ENCODE assay signal across 19 cellular contexts in genomic region chr10:88456730-88457129, GRCh38.
A peak's percentile ranks its signal among the peaks of the same experiment; 100 is the strongest.
DNase-seq lines count a peak whose midpoint lies in the region; ATAC-seq and TF ChIP-seq lines count a peak whose summit lies in the region.
"Had no signal": no experiment of that assay in that cellular context is flagged by ENCODE, and none has a peak within 500 bp of the region (broad histone marks: within the 10 kb centered on the region; RNA-seq: fewer than 3 reads in every experiment).

No MANE protein-coding gene starts in this region.

- POLR2A ChIA-PET in MCF 10A (lab: Yijun Ruan, JAX), result interaction anchor here (0.9 to 1.9 kb wide), 8 partner anchors 16 to 594 kb away, joined by 3 to 9 read pairs (median 3); no protein-coding TSS in a partner anchor

- no peak overlapping the region for H3K4me3 Mint-ChIP-seq in MCF 10A (ENCODE audit: unreplicated experiment)
- H3K4me3 Mint-ChIP-seq: activated CD8-positive, alpha-beta T cell treated with anti-CD3 and anti-CD28 coated beads for 36 hours; central memory CD8-positive, alpha-beta T cell; memory B cell had no signal

- H3K4me1 Mint-ChIP-seq in MCF 10A (ENCODE audit: insufficient read depth, unreplicated experiment), result peaks cover 22% of the 10 kb centered on the region
- H3K4me1 Mint-ChIP-seq: central memory CD8-positive, alpha-beta T cell had no signal

- CTCF ChIA-PET in MCF 10A (lab: Yijun Ruan, JAX), result interaction anchor here (1.4 to 1.7 kb wide), 2 partner anchors 53 to 67 kb away, joined by 3 to 4 read pairs; no protein-coding TSS in a partner anchor
- CTCF ChIA-PET in mammary epithelial cell (lab: Charles Lee; ENCODE audit: low non-redundant PET), result no interaction called here

- no peaks in the 10 kb centered on the region for H4K20me1 ChIP-seq in mammary epithelial cell (ENCODE audit: insufficient read depth, low read length)
- no peaks in the 10 kb centered on the region for H4K20me1 ChIP-seq in fibroblast of lung (ENCODE audit: control insufficient read depth, extremely low read depth, insufficient read depth, low read length)

- H3K4me2 ChIP-seq in mammary epithelial cell (ENCODE audit: insufficient read depth, low read depth, low read length) (no peak overlapping the region), fibroblast of lung (ENCODE audit: extremely low read depth, insufficient read depth, low read length) (no peak overlapping the region)

- no peaks in the 10 kb centered on the region for H3K9me3 ChIP-seq in mammary epithelial cell (replicated peaks; ENCODE audit: insufficient read depth, low read length)
- H3K9me3 ChIP-seq in fibroblast of lung (ENCODE audit: control insufficient read depth, insufficient read depth, low read depth, low read length), result no peaks in the 10 kb centered on the region

- BruUV-seq in MCF 10A (replicated peaks; lab: Mats Ljungman, UMichigan) (no TSS peak), mammary epithelial cell (replicated peaks; lab: Mats Ljungman, UMichigan) (no TSS peak)

- intact Hi-C loops in MCF 10A (cut with micrococcal nuclease), result no loop called here
- intact Hi-C loops in mammary epithelial cell (cut with micrococcal nuclease), result no loop called here

- dilution Hi-C loops in mammary epithelial cell (cut with HindIII; ENCODE audit: low sequenced_read_pairs), result no loop called here

- in situ Hi-C loops in mammary epithelial cell (cut with MboI; ENCODE audit: low sequenced_read_pairs in 2 of 2), result no loop called here

- H3K9ac ChIP-seq in mammary epithelial cell (ENCODE audit: insufficient read depth, low read length), result no peak overlapping the region
- no peak overlapping the region for H3K9ac ChIP-seq in fibroblast of lung (ENCODE audit: insufficient read depth, low read length)

- H3K27ac Mint-ChIP-seq in MCF 10A (ENCODE audit: low read depth, unreplicated experiment), result peak overlapping the region; percentile 77
- H3K27ac Mint-ChIP-seq: activated CD8-positive, alpha-beta T cell treated with anti-CD3 and anti-CD28 coated beads for 36 hours; memory B cell had no signal

- H2AFZ ChIP-seq in mammary epithelial cell (ENCODE audit: low read depth, low read length), result no peak overlapping the region
- H2AFZ ChIP-seq in fibroblast of lung (ENCODE audit: low read length), result no peak overlapping the region

- no peaks in the 10 kb centered on the region for H3K9me3 Mint-ChIP-seq in MCF 10A (ENCODE audit: unreplicated experiment)
- H3K9me3 Mint-ChIP-seq: activated CD8-positive, alpha-beta T cell treated with anti-CD3 and anti-CD28 coated beads for 36 hours; central memory CD8-positive, alpha-beta T cell; memory B cell had no signal

- no peak for ATAC-seq in GM18519 (IDR thresholded peaks at IDR 0.05; ENCODE audit: low FRiP score, unreplicated experiment)
- ATAC-seq: activated CD8-positive, alpha-beta T cell treated with anti-CD3 and anti-CD28 coated beads for 36 hours had no signal

- H3K36me3 Mint-ChIP-seq in MCF 10A (ENCODE audit: insufficient read depth, unreplicated experiment), result peaks cover 7% of the 10 kb centered on the region

- DNase-seq in MCF 10A (ENCODE audit: unreplicated experiment) (peak; percentile 49), mammary epithelial cell (no peak), NOMO-1 treated with dmso at 0.1 percent for 144 hours (lab: John Stamatoyannopoulos, UW; ENCODE audit: unreplicated experiment) (peak; percentile 20), fibroblast of lung (ENCODE audit: low read depth in 2 of 2) (peak; percentile 72 to 78), stromal cell of bone marrow (ENCODE audit: low read depth) (peak; percentile 76), iPS-NIHi7 (ENCODE audit: extremely low spot score) (no peak), nucleus accumbens (lab: John Stamatoyannopoulos, UW) (no peak)
- DNase-seq: activated CD8-positive, alpha-beta T cell treated with anti-CD3 and anti-CD28 coated beads for 36 hours; activated naive CD4-positive, alpha-beta T cell; Calu3; erythroblast; NCI-H1105; NCI-H446 treated with DMSO at 0.1 percent for 48 hours; occipital lobe; stimulated activated CD4-positive, alpha-beta T cell treated with anti-CD3 and anti-CD28 coated beads, Interleukin-15, amount 100 ng/mL, for 24 hours; T1000 had no signal

- H3K4me1 ChIP-seq in mammary epithelial cell (ENCODE audit: insufficient read depth, low read length), result no peaks in the 10 kb centered on the region
- no peaks in the 10 kb centered on the region for H3K4me1 ChIP-seq in fibroblast of lung (ENCODE audit: control insufficient read depth, extremely low read depth, insufficient read depth, low read length)

- H3K4me3 ChIP-seq in mammary epithelial cell (replicated peaks in 1 of 3; ENCODE audit: insufficient read depth in 1 of 3, low read depth in 2 of 3, low read length in 3 of 3) (no peak overlapping the region), fibroblast of lung (replicated peaks in 1 of 4; ENCODE audit: control extremely low read depth in 1 of 4, insufficient read depth in 1 of 4, low read depth in 3 of 4, low read length in 4 of 4) (no peak overlapping the region)

- H3K27me3 ChIP-seq in mammary epithelial cell (ENCODE audit: insufficient read depth, low read length) (no peaks in the 10 kb centered on the region), fibroblast of lung (ENCODE audit: control insufficient read depth, insufficient read depth, low read length) (no peaks in the 10 kb centered on the region)

- H3K36me3 ChIP-seq in mammary epithelial cell (ENCODE audit: insufficient read depth, low read length), result no peaks in the 10 kb centered on the region
- H3K36me3 ChIP-seq in fibroblast of lung (ENCODE audit: control insufficient read depth, insufficient read depth, low read length), result no peaks in the 10 kb centered on the region

- no peak for TF ChIP-seq CTCF in MCF 10A (IDR thresholded peaks at IDR 0.05; ENCODE audit: unreplicated experiment)
- TF ChIP-seq CTCF in mammary epithelial cell (conservative IDR thresholded peaks at IDR 0.05 in 1 of 2, IDR thresholded peaks at IDR 0.05 in 1 of 2; ENCODE audit: extremely low read depth in 1 of 2, insufficient read depth in 1 of 2, low read depth in 1 of 2, low read length in 2 of 2), result no peak
- no peak for TF ChIP-seq CTCF in fibroblast of lung (conservative IDR thresholded peaks at IDR 0.05 in 1 of 2, IDR thresholded peaks at IDR 0.05 in 1 of 2; ENCODE audit: low read depth in 1 of 2, low read length in 2 of 2)

- WGBS in mammary epithelial cell (ENCODE audit: low coverage, missing lambda C conversion rate), result 62% methylated on average over 3 of the region's 3 CpGs

- H3K27me3 Mint-ChIP-seq in MCF 10A (ENCODE audit: insufficient read depth, unreplicated experiment), result no peaks in the 10 kb centered on the region
- H3K27me3 Mint-ChIP-seq: activated CD8-positive, alpha-beta T cell treated with anti-CD3 and anti-CD28 coated beads for 36 hours; central memory CD8-positive, alpha-beta T cell; memory B cell had no signal

- H3K27ac ChIP-seq in mammary epithelial cell (ENCODE audit: insufficient read depth, low read depth, low read length) (no peak overlapping the region), fibroblast of lung (ENCODE audit: insufficient read depth, low read length) (no peak overlapping the region)

- H3K79me2 ChIP-seq in mammary epithelial cell (ENCODE audit: insufficient read depth, low read length) (no peaks in the 10 kb centered on the region), fibroblast of lung (ENCODE audit: control insufficient read depth, insufficient read depth, low read length) (no peaks in the 10 kb centered on the region)

Comparison
In these comparisons a context has a peak if more than half of its experiments do, and no peak if none do; other contexts are left out.
1. DNase-seq: peak in MCF 10A (single experiment), NOMO-1 treated with dmso at 0.1 percent for 144 hours (single experiment), fibroblast of lung (2 of 2) and stromal cell of bone marrow (single experiment); none in mammary epithelial cell (single experiment), iPS-NIHi7 (single experiment) and nucleus accumbens (0 of 56).